Comparison of ENCODE assay signal across 1 cellular context in genomic region chr17:50665838-50666237, GRCh38.
TF ChIP-seq lines count a peak whose summit lies in the region.

No MANE protein-coding gene starts in this region.

TF ChIP-seq in WTC11, 78 proteins besides CTCF, POLR2A, EP300 and RAD21:
- no peak for TF ChIP-seq ZNF671 (CRISPR knock-in tag; IDR thresholded peaks at IDR 0.05)
- TF ChIP-seq ZNF317 (CRISPR knock-in tag; IDR thresholded peaks at IDR 0.05; ENCODE audit: borderline replicate concordance, low read depth): no peak
- TF ChIP-seq KAT7 (CRISPR knock-in tag; IDR thresholded peaks at IDR 0.05; ENCODE audit: borderline replicate concordance): no peak
- TF ChIP-seq ZNF138 (CRISPR knock-in tag; conservative IDR thresholded peaks at IDR 0.05): no peak
- TF ChIP-seq, protein P1, sequence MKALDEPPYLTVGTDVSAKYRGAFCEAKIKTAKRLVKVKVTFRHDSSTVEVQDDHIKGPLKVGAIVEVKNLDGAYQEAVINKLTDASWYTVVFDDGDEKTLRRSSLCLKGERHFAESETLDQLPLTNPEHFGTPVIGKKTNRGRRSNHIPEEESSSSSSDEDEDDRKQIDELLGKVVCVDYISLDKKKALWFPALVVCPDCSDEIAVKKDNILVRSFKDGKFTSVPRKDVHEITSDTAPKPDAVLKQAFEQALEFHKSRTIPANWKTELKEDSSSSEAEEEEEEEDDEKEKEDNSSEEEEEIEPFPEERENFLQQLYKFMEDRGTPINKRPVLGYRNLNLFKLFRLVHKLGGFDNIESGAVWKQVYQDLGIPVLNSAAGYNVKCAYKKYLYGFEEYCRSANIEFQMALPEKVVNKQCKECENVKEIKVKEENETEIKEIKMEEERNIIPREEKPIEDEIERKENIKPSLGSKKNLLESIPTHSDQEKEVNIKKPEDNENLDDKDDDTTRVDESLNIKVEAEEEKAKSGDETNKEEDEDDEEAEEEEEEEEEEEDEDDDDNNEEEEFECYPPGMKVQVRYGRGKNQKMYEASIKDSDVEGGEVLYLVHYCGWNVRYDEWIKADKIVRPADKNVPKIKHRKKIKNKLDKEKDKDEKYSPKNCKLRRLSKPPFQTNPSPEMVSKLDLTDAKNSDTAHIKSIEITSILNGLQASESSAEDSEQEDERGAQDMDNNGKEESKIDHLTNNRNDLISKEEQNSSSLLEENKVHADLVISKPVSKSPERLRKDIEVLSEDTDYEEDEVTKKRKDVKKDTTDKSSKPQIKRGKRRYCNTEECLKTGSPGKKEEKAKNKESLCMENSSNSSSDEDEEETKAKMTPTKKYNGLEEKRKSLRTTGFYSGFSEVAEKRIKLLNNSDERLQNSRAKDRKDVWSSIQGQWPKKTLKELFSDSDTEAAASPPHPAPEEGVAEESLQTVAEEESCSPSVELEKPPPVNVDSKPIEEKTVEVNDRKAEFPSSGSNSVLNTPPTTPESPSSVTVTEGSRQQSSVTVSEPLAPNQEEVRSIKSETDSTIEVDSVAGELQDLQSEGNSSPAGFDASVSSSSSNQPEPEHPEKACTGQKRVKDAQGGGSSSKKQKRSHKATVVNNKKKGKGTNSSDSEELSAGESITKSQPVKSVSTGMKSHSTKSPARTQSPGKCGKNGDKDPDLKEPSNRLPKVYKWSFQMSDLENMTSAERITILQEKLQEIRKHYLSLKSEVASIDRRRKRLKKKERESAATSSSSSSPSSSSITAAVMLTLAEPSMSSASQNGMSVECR (CRISPR knock-in tag; IDR thresholded peaks at IDR 0.05; ENCODE audit: borderline replicate concordance): no peak
- TF ChIP-seq PREB (CRISPR knock-in tag; IDR thresholded peaks at IDR 0.05; ENCODE audit: borderline replicate concordance): no peak
- TF ChIP-seq NFYB (CRISPR knock-in tag; conservative IDR thresholded peaks at IDR 0.05; ENCODE audit: low read depth): no peak
- TF ChIP-seq, protein P2, sequence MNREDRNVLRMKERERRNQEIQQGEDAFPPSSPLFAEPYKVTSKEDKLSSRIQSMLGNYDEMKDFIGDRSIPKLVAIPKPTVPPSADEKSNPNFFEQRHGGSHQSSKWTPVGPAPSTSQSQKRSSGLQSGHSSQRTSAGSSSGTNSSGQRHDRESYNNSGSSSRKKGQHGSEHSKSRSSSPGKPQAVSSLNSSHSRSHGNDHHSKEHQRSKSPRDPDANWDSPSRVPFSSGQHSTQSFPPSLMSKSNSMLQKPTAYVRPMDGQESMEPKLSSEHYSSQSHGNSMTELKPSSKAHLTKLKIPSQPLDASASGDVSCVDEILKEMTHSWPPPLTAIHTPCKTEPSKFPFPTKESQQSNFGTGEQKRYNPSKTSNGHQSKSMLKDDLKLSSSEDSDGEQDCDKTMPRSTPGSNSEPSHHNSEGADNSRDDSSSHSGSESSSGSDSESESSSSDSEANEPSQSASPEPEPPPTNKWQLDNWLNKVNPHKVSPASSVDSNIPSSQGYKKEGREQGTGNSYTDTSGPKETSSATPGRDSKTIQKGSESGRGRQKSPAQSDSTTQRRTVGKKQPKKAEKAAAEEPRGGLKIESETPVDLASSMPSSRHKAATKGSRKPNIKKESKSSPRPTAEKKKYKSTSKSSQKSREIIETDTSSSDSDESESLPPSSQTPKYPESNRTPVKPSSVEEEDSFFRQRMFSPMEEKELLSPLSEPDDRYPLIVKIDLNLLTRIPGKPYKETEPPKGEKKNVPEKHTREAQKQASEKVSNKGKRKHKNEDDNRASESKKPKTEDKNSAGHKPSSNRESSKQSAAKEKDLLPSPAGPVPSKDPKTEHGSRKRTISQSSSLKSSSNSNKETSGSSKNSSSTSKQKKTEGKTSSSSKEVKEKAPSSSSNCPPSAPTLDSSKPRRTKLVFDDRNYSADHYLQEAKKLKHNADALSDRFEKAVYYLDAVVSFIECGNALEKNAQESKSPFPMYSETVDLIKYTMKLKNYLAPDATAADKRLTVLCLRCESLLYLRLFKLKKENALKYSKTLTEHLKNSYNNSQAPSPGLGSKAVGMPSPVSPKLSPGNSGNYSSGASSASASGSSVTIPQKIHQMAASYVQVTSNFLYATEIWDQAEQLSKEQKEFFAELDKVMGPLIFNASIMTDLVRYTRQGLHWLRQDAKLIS (CRISPR knock-in tag; IDR thresholded peaks at IDR 0.05; ENCODE audit: borderline replicate concordance): no peak
- TF ChIP-seq NR3C1 (CRISPR knock-in tag; conservative IDR thresholded peaks at IDR 0.05; ENCODE audit: low read depth): no peak
- TF ChIP-seq ATF3 (CRISPR knock-in tag; conservative IDR thresholded peaks at IDR 0.05): no peak
- no peak for TF ChIP-seq IRF1 (CRISPR knock-in tag; IDR thresholded peaks at IDR 0.05)
- no peak for TF ChIP-seq MYBL2 (CRISPR knock-in tag; IDR thresholded peaks at IDR 0.05)
TF ChIP-seq in WTC11: peak in this region for 0.
